In the genomic region with DNA sequence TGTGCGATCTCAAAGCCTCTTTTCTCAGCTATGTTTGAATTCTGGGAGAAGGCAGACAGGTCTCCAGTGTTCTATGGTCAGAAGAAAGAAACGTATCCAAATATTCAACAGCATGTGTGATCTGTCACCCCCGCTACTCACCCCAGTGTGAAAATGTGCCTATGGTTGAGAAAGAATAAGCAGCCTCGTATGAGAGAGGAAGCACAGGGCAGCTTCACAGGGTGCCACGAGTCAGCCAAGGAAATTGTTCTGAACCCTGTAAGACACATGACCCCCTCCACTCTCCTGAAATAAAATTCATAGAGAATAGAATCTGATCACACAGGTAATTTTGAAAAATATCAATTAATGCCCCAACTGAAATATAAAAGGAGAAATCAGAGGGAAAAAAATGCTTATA, we compare ENCODE assay signal across 1 cellular context.
TF ChIP-seq lines count a peak whose summit lies in the region.

No MANE protein-coding gene starts in this region.

TF ChIP-seq in GM12878, 131 proteins besides CTCF, POLR2A, EP300 and RAD21:
- TF ChIP-seq CBX5 (IDR thresholded peaks at IDR 0.05; ENCODE audit: low read depth) (no peak), DPF2 (IDR thresholded peaks at IDR 0.05) (no peak), ZNF207 (IDR thresholded peaks at IDR 0.05; ENCODE audit: borderline replicate concordance) (no peak), STAT3 (IDR thresholded peaks at IDR 0.05; ENCODE audit: low read depth, low read length) (no peak), TCF12 (IDR thresholded peaks at IDR 0.05; ENCODE audit: low read depth, low read length) (no peak), ZZZ3 (IDR thresholded peaks at IDR 0.05; ENCODE audit: control insufficient read depth, insufficient read length, low read depth) (no peak), ZNF217 (IDR thresholded peaks at IDR 0.05) (no peak), SMAD1 (IDR thresholded peaks at IDR 0.05; ENCODE audit: low read depth, partially characterized antibody) (no peak), ETV6 (conservative IDR thresholded peaks at IDR 0.05 in 1 of 2, IDR thresholded peaks at IDR 0.05 in 1 of 2; ENCODE audit: borderline replicate concordance in 1 of 2, low read depth in 1 of 2) (no peak), BMI1 (IDR thresholded peaks at IDR 0.05; ENCODE audit: borderline replicate concordance) (no peak), RAD51 (IDR thresholded peaks at IDR 0.05) (no peak)
- TF ChIP-seq, protein P1, sequence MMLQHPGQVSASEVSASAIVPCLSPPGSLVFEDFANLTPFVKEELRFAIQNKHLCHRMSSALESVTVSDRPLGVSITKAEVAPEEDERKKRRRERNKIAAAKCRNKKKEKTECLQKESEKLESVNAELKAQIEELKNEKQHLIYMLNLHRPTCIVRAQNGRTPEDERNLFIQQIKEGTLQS (IDR thresholded peaks at IDR 0.05; ENCODE audit: borderline replicate concordance, extremely low read depth, low read depth, low read length): no peak
- TF ChIP-seq, protein P2, sequence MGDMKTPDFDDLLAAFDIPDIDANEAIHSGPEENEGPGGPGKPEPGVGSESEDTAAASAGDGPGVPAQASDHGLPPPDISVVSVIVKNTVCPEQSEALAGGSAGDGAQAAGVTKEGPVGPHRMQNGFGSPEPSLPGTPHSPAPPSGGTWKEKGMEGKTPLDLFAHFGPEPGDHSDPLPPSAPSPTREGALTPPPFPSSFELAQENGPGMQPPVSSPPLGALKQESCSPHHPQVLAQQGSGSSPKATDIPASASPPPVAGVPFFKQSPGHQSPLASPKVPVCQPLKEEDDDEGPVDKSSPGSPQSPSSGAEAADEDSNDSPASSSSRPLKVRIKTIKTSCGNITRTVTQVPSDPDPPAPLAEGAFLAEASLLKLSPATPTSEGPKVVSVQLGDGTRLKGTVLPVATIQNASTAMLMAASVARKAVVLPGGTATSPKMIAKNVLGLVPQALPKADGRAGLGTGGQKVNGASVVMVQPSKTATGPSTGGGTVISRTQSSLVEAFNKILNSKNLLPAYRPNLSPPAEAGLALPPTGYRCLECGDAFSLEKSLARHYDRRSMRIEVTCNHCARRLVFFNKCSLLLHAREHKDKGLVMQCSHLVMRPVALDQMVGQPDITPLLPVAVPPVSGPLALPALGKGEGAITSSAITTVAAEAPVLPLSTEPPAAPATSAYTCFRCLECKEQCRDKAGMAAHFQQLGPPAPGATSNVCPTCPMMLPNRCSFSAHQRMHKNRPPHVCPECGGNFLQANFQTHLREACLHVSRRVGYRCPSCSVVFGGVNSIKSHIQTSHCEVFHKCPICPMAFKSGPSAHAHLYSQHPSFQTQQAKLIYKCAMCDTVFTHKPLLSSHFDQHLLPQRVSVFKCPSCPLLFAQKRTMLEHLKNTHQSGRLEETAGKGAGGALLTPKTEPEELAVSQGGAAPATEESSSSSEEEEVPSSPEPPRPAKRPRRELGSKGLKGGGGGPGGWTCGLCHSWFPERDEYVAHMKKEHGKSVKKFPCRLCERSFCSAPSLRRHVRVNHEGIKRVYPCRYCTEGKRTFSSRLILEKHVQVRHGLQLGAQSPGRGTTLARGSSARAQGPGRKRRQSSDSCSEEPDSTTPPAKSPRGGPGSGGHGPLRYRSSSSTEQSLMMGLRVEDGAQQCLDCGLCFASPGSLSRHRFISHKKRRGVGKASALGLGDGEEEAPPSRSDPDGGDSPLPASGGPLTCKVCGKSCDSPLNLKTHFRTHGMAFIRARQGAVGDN (IDR thresholded peaks at IDR 0.05): no peak
